ENCODE assay signal across 15 cellular contexts in genomic region chr1:184389446-184389845, GRCh38. TPM values are rescaled to one million over a fixed set of nuclear protein-coding genes. Genes with fewer than 3 reads are reported as not detected.
DNase-seq lines count a peak whose midpoint lies in the region; ATAC-seq and TF ChIP-seq lines count a peak whose summit lies in the region.
"Had no signal": no experiment of that assay in that cellular context is flagged by ENCODE, and none has a peak within 500 bp of the region (broad histone marks: within the 10 kb centered on the region; RNA-seq: fewer than 3 reads in every experiment).

No MANE protein-coding gene starts in this region.

- peaks cover 8% of the 10 kb centered on the region for H4K20me1 ChIP-seq in Loucy (ENCODE audit: insufficient read depth, low read length, poor library complexity, severe bottlenecking)

- H3K27me3 ChIP-seq in Loucy (ENCODE audit: insufficient read depth, low read length, poor library complexity, severe bottlenecking) (peaks cover 17% of the 10 kb centered on the region), dorsolateral prefrontal cortex (no peaks in the 10 kb centered on the region), transverse colon (no peaks in the 10 kb centered on the region)

- no peak for TF ChIP-seq EP300 in transverse colon (IDR thresholded peaks at IDR 0.05; ENCODE audit: low read depth)

- peaks cover 30% of the 10 kb centered on the region for H3K79me2 ChIP-seq in Loucy (ENCODE audit: insufficient read depth, low read length)

- DNase-seq in dorsolateral prefrontal cortex = no peak
- DNase-seq in natural killer cell treated with Interleukin-12 subunit alpha and Interleukin-12 subunit beta and Interleukin-15 and Interleukin-18, amount 100 ng/mL, for 72 hours (ENCODE audit: low spot score) = no peak
- DNase-seq in transverse colon = no peak
- DNase-seq in NCI-H128 (lab: John Stamatoyannopoulos, UW; ENCODE audit: unreplicated experiment) = no peak
- DNase-seq in midbrain (lab: John Stamatoyannopoulos, UW) = no peak
- DNase-seq: activated CD8-positive, alpha-beta memory T cell treated with anti-CD3 and anti-CD28 coated beads, Interleukin-2, amount 50 U/mL, for 4 hours; activated naive CD4-positive, alpha-beta T cell treated with anti-CD3 and anti-CD28 coated beads for 36 hours; CD4-positive, alpha-beta T cell; nucleus accumbens; PC-9; stimulated activated CD4-positive, alpha-beta T cell treated with anti-CD3 and anti-CD28 coated beads, Interleukin-15, amount 100 ng/mL, for 24 hours; T-cell had no signal

- no peak for TF ChIP-seq POLR2A in transverse colon (IDR thresholded peaks at IDR 0.05)

- no peaks in the 10 kb centered on the region for H3K9me3 ChIP-seq in Loucy (ENCODE audit: insufficient read depth, low read depth, low read length)
- H3K9me3 ChIP-seq in transverse colon = no peaks in the 10 kb centered on the region

- H3F3A ChIP-seq in Loucy (ENCODE audit: low read depth) = no peaks in the 10 kb centered on the region

- intact Hi-C loops in dorsolateral prefrontal cortex (cut with DNase I) (loop anchor here in 1 of 2 donors (5.0 to 10.0 kb wide), 2 partner anchors 175 to 273 kb away; no protein-coding TSS in a partner anchor), transverse colon (cut with DNase I; ENCODE audit: low total_unique reads) (loop anchor here (5.0 to 10.0 kb wide), 2 partner anchors 175 to 273 kb away; no protein-coding TSS in a partner anchor)

- H3K4me1 ChIP-seq in Loucy (ENCODE audit: insufficient read depth, low read length, poor library complexity, severe bottlenecking) (peaks cover 28% of the 10 kb centered on the region), transverse colon (peaks cover 3 to 45% (median 11%) of the 10 kb centered on the region in 4 donors)

- in situ Hi-C loops in transverse colon (cut with MboI; ENCODE audit: low pct_ligation_motif_present in 1 of 4, low pct_unique_long_range_greater_than_20kb in 1 of 4, low sequenced_read_pairs in 3 of 4) = loop anchor here in 2 of 4 donors (25.0 kb wide), 2 partner anchors 173 to 273 kb away; no protein-coding TSS in a partner anchor

- H3K36me3 Mint-ChIP-seq in natural killer cell treated with Interleukin-12 subunit alpha and Interleukin-12 subunit beta and Interleukin-15 and Interleukin-18, amount 100 ng/mL, for 72 hours = no peaks in the 10 kb centered on the region
- H3K36me3 Mint-ChIP-seq: T-cell had no signal

- H3K9me2 ChIP-seq in Loucy (replicated peaks; ENCODE audit: low read depth, low read length) = no peaks in the 10 kb centered on the region

- H3K27ac ChIP-seq in dorsolateral prefrontal cortex (no peak overlapping the region), transverse colon (peak overlapping the region in 3 of 4 donors; percentile 86 to 91 (median 90))
- H3K27ac ChIP-seq: PC-9 had no signal

- TF ChIP-seq CTCF in Loucy (conservative IDR thresholded peaks at IDR 0.05; ENCODE audit: low read length) (no peak), dorsolateral prefrontal cortex (IDR thresholded peaks at IDR 0.05 in 54 of 56, conservative IDR thresholded peaks at IDR 0.05 in 2 of 56; ENCODE audit: low read depth in 1 of 56, partially characterized antibody in 56 of 56) (no peak), transverse colon (IDR thresholded peaks at IDR 0.05) (no peak)

- H3K9ac ChIP-seq in Loucy (ENCODE audit: low read depth, low read length, poor library complexity, severe bottlenecking) = no peak overlapping the region

- 64 to 71% methylated on average over 1 to 2 of the region's 2 CpGs for WGBS in transverse colon (ENCODE audit: low coverage in 1 of 2), 2 donors

- H3K27me3 Mint-ChIP-seq in natural killer cell treated with Interleukin-12 subunit alpha and Interleukin-12 subunit beta and Interleukin-15 and Interleukin-18, amount 100 ng/mL, for 72 hours = no peaks in the 10 kb centered on the region

- H3K36me3 ChIP-seq in Loucy (ENCODE audit: insufficient read depth, low read length) = no peaks in the 10 kb centered on the region
- H3K36me3 ChIP-seq in transverse colon = no peaks in the 10 kb centered on the region

- H2AFZ ChIP-seq in Loucy (ENCODE audit: low read length) = no peak overlapping the region
- H2AFZ ChIP-seq: PC-9 had no signal

- no peak for ATAC-seq in natural killer cell treated with Interleukin-12 subunit alpha and Interleukin-12 subunit beta and Interleukin-15 and Interleukin-18, amount 100 ng/mL, for 72 hours
- no peak for ATAC-seq in GM21528 (IDR thresholded peaks at IDR 0.05; ENCODE audit: low FRiP score, unreplicated experiment)
- ATAC-seq: activated CD4-positive, CD25-positive, alpha-beta regulatory T cell treated with anti-CD3 and anti-CD28 coated beads, Interleukin-2, amount 50 U/mL, for 24 hours; T-cell had no signal

- peak overlapping the region; percentile 88 for H3K4me2 ChIP-seq in Loucy (ENCODE audit: low read depth, low read length, poor library complexity, severe bottlenecking)
- H3K4me2 ChIP-seq: PC-9 had no signal

- H3K27ac Mint-ChIP-seq in natural killer cell treated with Interleukin-12 subunit alpha and Interleukin-12 subunit beta and Interleukin-15 and Interleukin-18, amount 100 ng/mL, for 72 hours = peak overlapping the region; percentile 80 to 88
- H3K27ac Mint-ChIP-seq: activated naive CD4-positive, alpha-beta T cell treated with anti-CD3 and anti-CD28 coated beads for 36 hours; CD4-positive, alpha-beta T cell; T-cell had no signal

- peaks cover 56 to 61% of the 10 kb centered on the region in 2 donors for H3K4me1 Mint-ChIP-seq in natural killer cell treated with Interleukin-12 subunit alpha and Interleukin-12 subunit beta and Interleukin-15 and Interleukin-18, amount 100 ng/mL, for 72 hours (ENCODE audit: low read depth in 2 of 2)

- no peaks in the 10 kb centered on the region for H3K9me3 Mint-ChIP-seq in natural killer cell treated with Interleukin-12 subunit alpha and Interleukin-12 subunit beta and Interleukin-15 and Interleukin-18, amount 100 ng/mL, for 72 hours
- H3K9me3 Mint-ChIP-seq: activated naive CD4-positive, alpha-beta T cell treated with anti-CD3 and anti-CD28 coated beads for 36 hours; CD4-positive, alpha-beta T cell; T-cell had no signal

- peak overlapping the region; percentile 93 for H3K4me3 Mint-ChIP-seq in natural killer cell treated with Interleukin-12 subunit alpha and Interleukin-12 subunit beta and Interleukin-15 and Interleukin-18, amount 100 ng/mL, for 72 hours
- H3K4me3 Mint-ChIP-seq: activated naive CD4-positive, alpha-beta T cell treated with anti-CD3 and anti-CD28 coated beads for 36 hours had no signal

- H3K4me3 ChIP-seq in Loucy (ENCODE audit: low read length, poor library complexity, severe bottlenecking) = peak overlapping the region; percentile 79
- H3K4me3 ChIP-seq in dorsolateral prefrontal cortex = peak overlapping the region in 49 of 59 donors; percentile 12 to 86 (median 77)
- peak overlapping the region in 1 of 4 donors; percentile 79 for H3K4me3 ChIP-seq in transverse colon

RNA-seq across cellular contexts. Expression of gene C1orf21, which starts 2.6 kb away (rescaled TPM):
- 10 to 100 TPM; 22.5 to 94.0 (median 64.7) TPM for total RNA-seq in dorsolateral prefrontal cortex
- total RNA-seq in natural killer cell treated with Interleukin-12 subunit alpha and Interleukin-12 subunit beta and Interleukin-15 and Interleukin-18, amount 100 ng/mL, for 72 hours = 10 to 100 TPM; 18.0 to 28.3 TPM
- 10 to 100 TPM; 38.4 to 70.0 (median 62.4) TPM for total RNA-seq in transverse colon

Comparison
In these comparisons a context has a peak if more than half of its experiments do, and no peak if none do; other contexts are left out.
1. H3K27ac ChIP-seq: peak in transverse colon (3 of 4); none in dorsolateral prefrontal cortex (0 of 59).